4 cellular contexts compared by ENCODE assay signal in the genomic region with DNA sequence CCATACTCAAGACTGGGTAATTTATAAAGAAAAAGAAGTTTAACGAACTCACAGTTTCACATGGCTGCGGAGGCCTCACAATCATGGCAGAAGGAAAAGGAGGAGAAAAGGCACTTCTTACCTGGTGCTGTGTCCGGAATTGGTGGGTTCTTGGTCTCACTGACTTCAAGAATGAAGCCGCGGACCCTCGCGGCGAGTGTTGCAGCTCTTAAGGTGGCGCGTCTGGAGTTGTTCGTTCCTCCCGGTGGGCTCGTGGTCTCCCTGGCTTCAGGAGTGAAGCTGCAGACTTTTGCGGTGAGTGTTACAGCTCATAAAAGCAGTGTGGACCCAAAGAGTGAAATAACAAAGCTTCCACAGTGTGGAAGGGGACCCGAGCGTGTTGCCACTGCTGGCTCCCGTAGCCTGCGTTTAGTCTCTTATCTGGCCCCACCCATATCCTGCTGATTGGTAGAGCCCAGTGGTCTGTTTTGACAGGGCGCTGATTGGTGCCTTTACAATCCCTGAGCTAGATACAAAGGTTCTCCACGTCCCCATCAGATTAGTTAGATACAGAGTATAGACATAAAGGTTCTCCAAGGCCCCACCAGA.
DNase-seq lines count a peak whose midpoint lies in the region; TF ChIP-seq lines count a peak whose summit lies in the region.
"Not testable (repeated sequence)": the region's sequence is repeated elsewhere in the genome, so short reads cannot be mapped to it uniquely, and the experiment has no call there.

No MANE protein-coding gene starts in this region.

- H3K27ac Mint-ChIP-seq in H9 = 0 out of 7 replicates have a peak overlapping the region, but pooled peaks of 2 of the 3 experiments have one; percentile 23 to 30
- H3K27ac Mint-ChIP-seq in endodermal cell = not testable (repeated sequence)

- H2AK5ac ChIP-seq in H9 (ENCODE audit: insufficient read length, low read length) = not testable (repeated sequence)

- not testable (repeated sequence) for TF ChIP-seq CTCF in H9 (conservative IDR thresholded peaks at IDR 0.05); OCI-LY7 (conservative IDR thresholded peaks at IDR 0.05; ENCODE audit: low read length); endodermal cell (conservative IDR thresholded peaks at IDR 0.05); spleen (IDR thresholded peaks at IDR 0.05 in 8 of 11, conservative IDR thresholded peaks at IDR 0.05 in 3 of 11)

- not testable (repeated sequence) for H3K23ac ChIP-seq in H9 (ENCODE audit: insufficient read length, low read depth, low read length)

- not testable (repeated sequence) for H3K36me3 ChIP-seq in OCI-LY7 (ENCODE audit: insufficient read depth, low read length); endodermal cell (ENCODE audit: control insufficient read depth, insufficient read depth, low read length); spleen

- not testable (repeated sequence) for H3K4me1 Mint-ChIP-seq in H9
- peaks cover 16% of the 10 kb centered on the region for H3K4me1 Mint-ChIP-seq in endodermal cell

- H2BK15ac ChIP-seq in H9 (ENCODE audit: low read depth, low read length) = not testable (repeated sequence)

- not testable (repeated sequence) for H4K5ac ChIP-seq in H9 (ENCODE audit: insufficient read length, low read depth, low read length)

- DNase-seq in H9; OCI-LY7 (ENCODE audit: low spot score); endodermal cell: not testable (repeated sequence)
- peak; percentile 54 for DNase-seq in spleen

- H3K9ac ChIP-seq in H9 (ENCODE audit: extremely low read depth, insufficient read length, low read length); endodermal cell (ENCODE audit: extremely low read depth, low read length, poor library complexity, severe bottlenecking): not testable (repeated sequence)

- H3K9me2 ChIP-seq in OCI-LY7 (ENCODE audit: insufficient read depth, low read length) = not testable (repeated sequence)

- H3K4me3 Mint-ChIP-seq in H9 = not testable (repeated sequence)
- H3K4me3 Mint-ChIP-seq in endodermal cell = peak overlapping the region; percentile 6

- intact Hi-C loops in OCI-LY7 (cut with micrococcal nuclease; ENCODE audit: unreplicated experiment); spleen (cut with DNase I; ENCODE audit: low total_unique reads): not testable (repeated sequence)

- H3K4me2 ChIP-seq in H9 (ENCODE audit: insufficient read depth, insufficient read length, low read length); OCI-LY7 (ENCODE audit: low read length): not testable (repeated sequence)

- not testable (repeated sequence) for H4K20me1 ChIP-seq in H9 (ENCODE audit: control insufficient read depth, insufficient read depth, insufficient read length); OCI-LY7 (ENCODE audit: insufficient read depth, low read length)

- not testable (repeated sequence) for H3K56ac ChIP-seq in H9 (ENCODE audit: insufficient read length, low read depth, low read length)

- H3K4me3 ChIP-seq in OCI-LY7 (ENCODE audit: low read depth, low read length, poor library complexity, severe bottlenecking); spleen: not testable (repeated sequence)
- H3K4me3 ChIP-seq in endodermal cell (ENCODE audit: low read length) = peak overlapping the region; percentile 73

- H3K23me2 ChIP-seq in H9 (ENCODE audit: insufficient read length, low read depth, low read length, poor library complexity, severe bottlenecking) = not testable (repeated sequence)

- not testable (repeated sequence) for H3K14ac ChIP-seq in H9 (ENCODE audit: insufficient read depth, low read length)

- not testable (repeated sequence) for H2BK20ac ChIP-seq in H9 (ENCODE audit: low read depth, low read length, poor library complexity, severe bottlenecking)

- not testable (repeated sequence) for H3K9me3 Mint-ChIP-seq in H9, endodermal cell

- H2BK120ac ChIP-seq in H9 (ENCODE audit: low read depth, low read length, poor library complexity, severe bottlenecking) = not testable (repeated sequence)

- H3K79me1 ChIP-seq in H9 (ENCODE audit: insufficient read depth, low read depth, low read length, poor library complexity, severe bottlenecking) = not testable (repeated sequence)

- not testable (repeated sequence) for BruUV-seq in OCI-LY7 (replicated peaks; lab: Mats Ljungman, UMichigan)

- POLR2A ChIA-PET in OCI-LY7 (lab: Charles Lee) = interaction anchor here (2.4 kb wide), 1 partner anchor 10 kb away, joined by 6 read pairs; no protein-coding TSS in a partner anchor

- H3K27me3 Mint-ChIP-seq in H9 (ENCODE audit: low read depth); endodermal cell (ENCODE audit: insufficient read depth): not testable (repeated sequence)

- H2BK5ac ChIP-seq in H9 (ENCODE audit: insufficient read length, low read length) = not testable (repeated sequence)

- H4K91ac ChIP-seq in H9 (ENCODE audit: insufficient read length, low read depth, low read length) = not testable (repeated sequence)

- not testable (repeated sequence) for H3K79me2 ChIP-seq in H9 (ENCODE audit: insufficient read depth, low read length); OCI-LY7 (ENCODE audit: insufficient read depth, low read depth, low read length)

- WGBS in H9 (ENCODE audit: extremely low coverage, insufficient read length, low lambda C conversion rate) = no CpG with 5 or more reads among the region's 20 CpGs
- 80 to 91% methylated on average over 8 to 20 of the region's 20 CpGs for whole genome bisulfite sequencing in endodermal cell (ENCODE audit: insufficient coverage in 1 of 2, insufficient read length in 1 of 2), 2 experiments
- 89 to 92% (median 91%) methylated on average over 20 of the region's 20 CpGs for WGBS in spleen, 5 donors

- H2BK12ac ChIP-seq in H9 (ENCODE audit: insufficient read length, low read depth, low read length) = not testable (repeated sequence)

- not testable (repeated sequence) for H3K4me1 ChIP-seq in H9 (ENCODE audit: insufficient read depth, low read length); OCI-LY7 (ENCODE audit: insufficient read depth, low read length, poor library complexity, severe bottlenecking); endodermal cell (ENCODE audit: control insufficient read depth, insufficient read depth, low read length); spleen

- not testable (repeated sequence) for H3K9me3 ChIP-seq in H9 (ENCODE audit: control insufficient read depth, low read depth, low read length); OCI-LY7 (ENCODE audit: low read length); endodermal cell (ENCODE audit: control insufficient read depth, low read length)
- H3K9me3 ChIP-seq in spleen = peaks cover 0 to 11% (median 0%) of the 10 kb centered on the region in 8 donors

- H3K36me3 Mint-ChIP-seq in H9 (ENCODE audit: insufficient read depth in 1 of 3, low read depth in 3 of 3); endodermal cell (ENCODE audit: low read depth): not testable (repeated sequence)

- not testable (repeated sequence) for H2AFZ ChIP-seq in H9 (ENCODE audit: low read length)
- 0 out of 2 replicates have a peak overlapping the region, but pooled peaks have one; percentile 0 for H2AFZ ChIP-seq in OCI-LY7 (ENCODE audit: low read length)

- not testable (repeated sequence) for H3K4ac ChIP-seq in H9 (ENCODE audit: low read depth, low read length)

- H3K18ac ChIP-seq in H9 (ENCODE audit: insufficient read length, low read depth, low read length) = not testable (repeated sequence)

- not testable (repeated sequence) for H3K27me3 ChIP-seq in H9 (ENCODE audit: insufficient read depth, low read length); endodermal cell (ENCODE audit: control insufficient read depth, insufficient read depth, low read length, poor library complexity, severe bottlenecking); spleen (replicated peaks in 1 of 7)

- not testable (repeated sequence) for H3T11ph ChIP-seq in H9 (ENCODE audit: low read length)

- not testable (repeated sequence) for H4K8ac ChIP-seq in H9 (replicated peaks; ENCODE audit: insufficient read length, low read depth, low read length)

- CTCF ChIA-PET in OCI-LY7 (lab: Charles Lee; ENCODE audit: unreplicated experiment) = not testable (repeated sequence)

- not testable (repeated sequence) for TF ChIP-seq POLR2A in spleen (IDR thresholded peaks at IDR 0.05)

- not testable (repeated sequence) for H3K27ac ChIP-seq in H9 (ENCODE audit: insufficient read length, low read depth, low read length); OCI-LY7 (ENCODE audit: low read depth, low read length, poor library complexity, severe bottlenecking); endodermal cell (ENCODE audit: low read depth, low read length); spleen
